1 cellular context compared by ENCODE assay signal in the genomic region with DNA sequence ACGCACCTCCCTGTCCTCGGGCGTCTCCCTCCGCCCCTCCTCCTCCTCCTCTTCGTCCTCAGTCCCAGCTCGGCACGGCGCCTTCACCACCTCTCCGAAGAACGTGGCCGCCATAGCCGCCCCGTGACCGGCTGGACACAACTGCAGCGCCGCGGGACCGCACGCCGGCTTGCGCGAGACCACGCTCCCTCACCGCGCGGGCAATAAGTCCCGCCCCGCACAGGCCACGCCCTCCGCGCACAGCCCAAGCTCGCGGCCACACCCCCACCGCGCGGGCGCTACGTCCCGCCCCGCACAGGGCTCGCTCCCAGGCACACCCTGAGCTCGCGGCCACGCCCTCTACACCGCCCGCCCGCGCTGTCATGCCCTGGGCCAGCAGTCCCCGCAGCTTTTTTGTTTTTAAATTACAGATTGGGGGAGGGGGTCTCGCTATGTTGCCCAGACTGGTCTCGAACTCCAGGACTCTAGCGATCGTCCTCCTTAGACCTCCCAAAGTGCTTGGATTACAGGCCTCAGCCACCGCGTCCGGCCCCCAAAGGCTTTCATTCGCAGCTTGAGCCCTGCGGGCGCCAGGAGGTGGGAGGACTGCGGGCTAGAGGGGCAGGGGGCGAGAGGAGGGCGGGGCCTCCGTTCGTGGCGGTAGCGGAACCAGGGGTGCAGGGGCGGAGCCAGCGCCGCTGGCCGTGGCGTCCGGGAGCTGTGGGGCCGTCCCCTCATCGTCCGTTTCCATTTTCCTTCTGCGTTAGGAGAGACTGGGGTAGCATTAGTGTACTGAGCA.
TF ChIP-seq lines count a peak whose summit lies in the region.

A gene with protein sequence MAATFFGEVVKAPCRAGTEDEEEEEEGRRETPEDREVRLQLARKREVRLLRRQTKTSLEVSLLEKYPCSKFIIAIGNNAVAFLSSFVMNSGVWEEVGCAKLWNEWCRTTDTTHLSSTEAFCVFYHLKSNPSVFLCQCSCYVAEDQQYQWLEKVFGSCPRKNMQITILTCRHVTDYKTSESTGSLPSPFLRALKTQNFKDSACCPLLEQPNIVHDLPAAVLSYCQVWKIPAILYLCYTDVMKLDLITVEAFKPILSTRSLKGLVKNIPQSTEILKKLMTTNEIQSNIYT (minus strand): TSS at position 180 of the 778 bp plus-strand sequence. CDS start 66 bp downstream, at position 114.

TF ChIP-seq in HEK293, 187 proteins besides CTCF, POLR2A, EP300 and RAD21 (continued from another document and continues in another):
- TF ChIP-seq, protein P1, sequence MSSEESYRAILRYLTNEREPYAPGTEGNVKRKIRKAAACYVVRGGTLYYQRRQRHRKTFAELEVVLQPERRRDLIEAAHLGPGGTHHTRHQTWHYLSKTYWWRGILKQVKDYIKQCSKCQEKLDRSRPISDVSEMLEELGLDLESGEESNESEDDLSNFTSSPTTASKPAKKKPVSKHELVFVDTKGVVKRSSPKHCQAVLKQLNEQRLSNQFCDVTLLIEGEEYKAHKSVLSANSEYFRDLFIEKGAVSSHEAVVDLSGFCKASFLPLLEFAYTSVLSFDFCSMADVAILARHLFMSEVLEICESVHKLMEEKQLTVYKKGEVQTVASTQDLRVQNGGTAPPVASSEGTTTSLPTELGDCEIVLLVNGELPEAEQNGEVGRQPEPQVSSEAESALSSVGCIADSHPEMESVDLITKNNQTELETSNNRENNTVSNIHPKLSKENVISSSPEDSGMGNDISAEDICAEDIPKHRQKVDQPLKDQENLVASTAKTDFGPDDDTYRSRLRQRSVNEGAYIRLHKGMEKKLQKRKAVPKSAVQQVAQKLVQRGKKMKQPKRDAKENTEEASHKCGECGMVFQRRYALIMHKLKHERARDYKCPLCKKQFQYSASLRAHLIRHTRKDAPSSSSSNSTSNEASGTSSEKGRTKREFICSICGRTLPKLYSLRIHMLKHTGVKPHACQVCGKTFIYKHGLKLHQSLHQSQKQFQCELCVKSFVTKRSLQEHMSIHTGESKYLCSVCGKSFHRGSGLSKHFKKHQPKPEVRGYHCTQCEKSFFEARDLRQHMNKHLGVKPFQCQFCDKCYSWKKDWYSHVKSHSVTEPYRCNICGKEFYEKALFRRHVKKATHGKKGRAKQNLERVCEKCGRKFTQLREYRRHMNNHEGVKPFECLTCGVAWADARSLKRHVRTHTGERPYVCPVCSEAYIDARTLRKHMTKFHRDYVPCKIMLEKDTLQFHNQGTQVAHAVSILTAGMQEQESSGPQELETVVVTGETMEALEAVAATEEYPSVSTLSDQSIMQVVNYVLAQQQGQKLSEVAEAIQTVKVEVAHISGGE (tag by site-specific recombination; conservative IDR thresholded peaks at IDR 0.05; ENCODE audit: low read depth): peak; percentile 41
- TF ChIP-seq ZXDB (tag by site-specific recombination; IDR thresholded peaks at IDR 0.05) (peak; percentile 89), ZNF391 (tag by site-specific recombination; IDR thresholded peaks at IDR 0.05; ENCODE audit: borderline replicate concordance, low read depth) (peak; percentile 87; the same call in 1 of the 2 replicates), ZNF394 (tag by site-specific recombination; IDR thresholded peaks at IDR 0.05; ENCODE audit: borderline replicate concordance) (peak; percentile 69; the same call in 1 of the 2 replicates), ZNF830 (tag by site-specific recombination; IDR thresholded peaks at IDR 0.05; ENCODE audit: low read depth) (no peak), ZNF561 (tag by site-specific recombination; IDR thresholded peaks at IDR 0.05; ENCODE audit: borderline replicate concordance) (peak; percentile 96), ZNF629 (tag by site-specific recombination; IDR thresholded peaks at IDR 0.05) (peak; percentile 72), ZFP37 (tag by site-specific recombination; IDR thresholded peaks at IDR 0.05) (peak; percentile 97), ZBTB48 (tag by site-specific recombination; IDR thresholded peaks at IDR 0.05) (peak; percentile 87), SP3 (tag by site-specific recombination; IDR thresholded peaks at IDR 0.05) (peak; percentile 95), KLF7 (tag by site-specific recombination; IDR thresholded peaks at IDR 0.05; ENCODE audit: borderline replicate concordance) (peak; percentile 88), ZNF792 (tag by site-specific recombination; IDR thresholded peaks at IDR 0.05) (no peak), YY1 (tag by site-specific recombination; IDR thresholded peaks at IDR 0.05) (peak; percentile 91), ZNF610 (tag by site-specific recombination; IDR thresholded peaks at IDR 0.05; ENCODE audit: borderline replicate concordance) (peak; percentile 79; the same call in 1 of the 2 replicates), ZNF184 (tag by site-specific recombination; IDR thresholded peaks at IDR 0.05) (peak; percentile 63; the same call in 1 of the 2 replicates), ZNF121 (tag by site-specific recombination; IDR thresholded peaks at IDR 0.05) (peak; percentile 99), ZNF324 (tag by site-specific recombination; IDR thresholded peaks at IDR 0.05) (peak; percentile 14), ZNF2 (tag by site-specific recombination; IDR thresholded peaks at IDR 0.05) (peak; percentile 84; the same call in 1 of the 2 replicates), BCL11A (tag by site-specific recombination; IDR thresholded peaks at IDR 0.05; ENCODE audit: low read depth) (peak; percentile 47; the same call in 1 of the 2 replicates), OSR2 (tag by site-specific recombination; IDR thresholded peaks at IDR 0.05) (peak; percentile 73), GLIS1 (tag by site-specific recombination; IDR thresholded peaks at IDR 0.05) (peak; percentile 94), ZNF544 (tag by site-specific recombination; IDR thresholded peaks at IDR 0.05) (no peak), KLF16 (tag by site-specific recombination; IDR thresholded peaks at IDR 0.05) (peak; percentile 97), KLF10 (tag by site-specific recombination; IDR thresholded peaks at IDR 0.05) (peak; percentile 98), KLF8 (tag by site-specific recombination; IDR thresholded peaks at IDR 0.05) (peak; percentile 100), KLF9 (tag by site-specific recombination; IDR thresholded peaks at IDR 0.05; ENCODE audit: low read depth) (peak; percentile 99), ZNF621 (tag by site-specific recombination; IDR thresholded peaks at IDR 0.05) (no peak), ZSCAN16 (tag by site-specific recombination; IDR thresholded peaks at IDR 0.05) (peak; percentile 97), ZNF585B (tag by site-specific recombination; IDR thresholded peaks at IDR 0.05) (no peak), TRIM28 (IDR thresholded peaks at IDR 0.05; ENCODE audit: borderline replicate concordance, low read length) (peak; percentile 77), ZNF24 (tag by site-specific recombination; IDR thresholded peaks at IDR 0.05) (0 out of 2 replicates have a peak, but pooled peaks have one; percentile 59), ZNF341 (tag by site-specific recombination; IDR thresholded peaks at IDR 0.05; ENCODE audit: low read depth) (peak; percentile 66; the same call in 1 of the 2 replicates), ZBTB7A (tag by site-specific recombination; IDR thresholded peaks at IDR 0.05; ENCODE audit: low read depth) (0 out of 2 replicates have a peak, but pooled peaks have one; percentile 57), ZSCAN30 (tag by site-specific recombination; IDR thresholded peaks at IDR 0.05) (0 out of 2 replicates have a peak, but pooled peaks have one; percentile 11), GLI4 (tag by site-specific recombination; IDR thresholded peaks at IDR 0.05) (peak; percentile 89), ZSCAN23 (tag by site-specific recombination; IDR thresholded peaks at IDR 0.05) (peak; percentile 94), ZNF654 (tag by site-specific recombination; IDR thresholded peaks at IDR 0.05; ENCODE audit: low read depth) (no peak), REPIN1 (tag by site-specific recombination; IDR thresholded peaks at IDR 0.05; ENCODE audit: low read depth) (peak; percentile 80; the same call in 1 of the 2 replicates), EGR2 (tag by site-specific recombination; IDR thresholded peaks at IDR 0.05; ENCODE audit: low read depth) (peak; percentile 80)
- TF ChIP-seq, protein P2, sequence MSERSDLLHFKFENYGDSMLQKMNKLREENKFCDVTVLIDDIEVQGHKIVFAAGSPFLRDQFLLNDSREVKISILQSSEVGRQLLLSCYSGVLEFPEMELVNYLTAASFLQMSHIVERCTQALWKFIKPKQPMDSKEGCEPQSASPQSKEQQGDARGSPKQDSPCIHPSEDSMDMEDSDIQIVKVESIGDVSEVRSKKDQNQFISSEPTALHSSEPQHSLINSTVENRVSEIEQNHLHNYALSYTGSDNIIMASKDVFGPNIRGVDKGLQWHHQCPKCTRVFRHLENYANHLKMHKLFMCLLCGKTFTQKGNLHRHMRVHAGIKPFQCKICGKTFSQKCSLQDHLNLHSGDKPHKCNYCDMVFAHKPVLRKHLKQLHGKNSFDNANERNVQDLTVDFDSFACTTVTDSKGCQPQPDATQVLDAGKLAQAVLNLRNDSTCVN (tag by site-specific recombination; optimal IDR thresholded peaks at IDR 0.05): peak; percentile 100
- TF ChIP-seq, protein P3, sequence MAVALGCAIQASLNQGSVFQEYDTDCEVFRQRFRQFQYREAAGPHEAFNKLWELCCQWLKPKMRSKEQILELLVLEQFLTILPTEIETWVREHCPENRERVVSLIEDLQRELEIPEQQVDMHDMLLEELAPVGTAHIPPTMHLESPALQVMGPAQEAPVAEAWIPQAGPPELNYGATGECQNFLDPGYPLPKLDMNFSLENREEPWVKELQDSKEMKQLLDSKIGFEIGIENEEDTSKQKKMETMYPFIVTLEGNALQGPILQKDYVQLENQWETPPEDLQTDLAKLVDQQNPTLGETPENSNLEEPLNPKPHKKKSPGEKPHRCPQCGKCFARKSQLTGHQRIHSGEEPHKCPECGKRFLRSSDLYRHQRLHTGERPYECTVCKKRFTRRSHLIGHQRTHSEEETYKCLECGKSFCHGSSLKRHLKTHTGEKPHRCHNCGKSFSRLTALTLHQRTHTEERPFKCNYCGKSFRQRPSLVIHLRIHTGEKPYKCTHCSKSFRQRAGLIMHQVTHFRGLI (tag by site-specific recombination; IDR thresholded peaks at IDR 0.05): peak; percentile 55; the same call in 1 of the 2 replicates
- TF ChIP-seq, protein P4, sequence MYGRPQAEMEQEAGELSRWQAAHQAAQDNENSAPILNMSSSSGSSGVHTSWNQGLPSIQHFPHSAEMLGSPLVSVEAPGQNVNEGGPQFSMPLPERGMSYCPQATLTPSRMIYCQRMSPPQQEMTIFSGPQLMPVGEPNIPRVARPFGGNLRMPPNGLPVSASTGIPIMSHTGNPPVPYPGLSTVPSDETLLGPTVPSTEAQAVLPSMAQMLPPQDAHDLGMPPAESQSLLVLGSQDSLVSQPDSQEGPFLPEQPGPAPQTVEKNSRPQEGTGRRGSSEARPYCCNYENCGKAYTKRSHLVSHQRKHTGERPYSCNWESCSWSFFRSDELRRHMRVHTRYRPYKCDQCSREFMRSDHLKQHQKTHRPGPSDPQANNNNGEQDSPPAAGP (tag by site-specific recombination; IDR thresholded peaks at IDR 0.05): peak; percentile 94
- TF ChIP-seq, protein P5, sequence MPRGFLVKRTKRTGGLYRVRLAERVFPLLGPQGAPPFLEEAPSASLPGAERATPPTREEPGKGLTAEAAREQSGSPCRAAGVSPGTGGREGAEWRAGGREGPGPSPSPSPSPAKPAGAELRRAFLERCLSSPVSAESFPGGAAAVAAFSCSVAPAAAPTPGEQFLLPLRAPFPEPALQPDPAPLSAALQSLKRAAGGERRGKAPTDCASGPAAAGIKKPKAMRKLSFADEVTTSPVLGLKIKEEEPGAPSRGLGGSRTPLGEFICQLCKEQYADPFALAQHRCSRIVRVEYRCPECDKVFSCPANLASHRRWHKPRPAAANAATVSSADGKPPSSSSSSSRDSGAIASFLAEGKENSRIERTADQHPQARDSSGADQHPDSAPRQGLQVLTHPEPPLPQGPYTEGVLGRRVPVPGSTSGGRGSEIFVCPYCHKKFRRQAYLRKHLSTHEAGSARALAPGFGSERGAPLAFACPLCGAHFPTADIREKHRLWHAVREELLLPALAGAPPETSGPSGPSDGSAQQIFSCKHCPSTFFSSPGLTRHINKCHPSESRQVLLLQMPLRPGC (tag by site-specific recombination; IDR thresholded peaks at IDR 0.05): peak; percentile 79
- TF ChIP-seq, protein P6, sequence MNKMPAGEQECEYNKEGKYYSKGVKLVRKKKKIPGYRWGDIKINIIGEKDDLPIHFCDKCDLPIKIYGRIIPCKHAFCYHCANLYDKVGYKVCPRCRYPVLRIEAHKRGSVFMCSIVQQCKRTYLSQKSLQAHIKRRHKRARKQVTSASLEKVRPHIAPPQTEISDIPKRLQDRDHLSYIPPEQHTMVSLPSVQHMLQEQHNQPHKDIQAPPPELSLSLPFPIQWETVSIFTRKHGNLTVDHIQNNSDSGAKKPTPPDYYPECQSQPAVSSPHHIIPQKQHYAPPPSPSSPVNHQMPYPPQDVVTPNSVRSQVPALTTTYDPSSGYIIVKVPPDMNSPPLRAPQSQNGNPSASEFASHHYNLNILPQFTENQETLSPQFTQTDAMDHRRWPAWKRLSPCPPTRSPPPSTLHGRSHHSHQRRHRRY (tag by site-specific recombination; IDR thresholded peaks at IDR 0.05): 0 out of 2 replicates have a peak, but pooled peaks have one; percentile 37
- TF ChIP-seq, protein P7, sequence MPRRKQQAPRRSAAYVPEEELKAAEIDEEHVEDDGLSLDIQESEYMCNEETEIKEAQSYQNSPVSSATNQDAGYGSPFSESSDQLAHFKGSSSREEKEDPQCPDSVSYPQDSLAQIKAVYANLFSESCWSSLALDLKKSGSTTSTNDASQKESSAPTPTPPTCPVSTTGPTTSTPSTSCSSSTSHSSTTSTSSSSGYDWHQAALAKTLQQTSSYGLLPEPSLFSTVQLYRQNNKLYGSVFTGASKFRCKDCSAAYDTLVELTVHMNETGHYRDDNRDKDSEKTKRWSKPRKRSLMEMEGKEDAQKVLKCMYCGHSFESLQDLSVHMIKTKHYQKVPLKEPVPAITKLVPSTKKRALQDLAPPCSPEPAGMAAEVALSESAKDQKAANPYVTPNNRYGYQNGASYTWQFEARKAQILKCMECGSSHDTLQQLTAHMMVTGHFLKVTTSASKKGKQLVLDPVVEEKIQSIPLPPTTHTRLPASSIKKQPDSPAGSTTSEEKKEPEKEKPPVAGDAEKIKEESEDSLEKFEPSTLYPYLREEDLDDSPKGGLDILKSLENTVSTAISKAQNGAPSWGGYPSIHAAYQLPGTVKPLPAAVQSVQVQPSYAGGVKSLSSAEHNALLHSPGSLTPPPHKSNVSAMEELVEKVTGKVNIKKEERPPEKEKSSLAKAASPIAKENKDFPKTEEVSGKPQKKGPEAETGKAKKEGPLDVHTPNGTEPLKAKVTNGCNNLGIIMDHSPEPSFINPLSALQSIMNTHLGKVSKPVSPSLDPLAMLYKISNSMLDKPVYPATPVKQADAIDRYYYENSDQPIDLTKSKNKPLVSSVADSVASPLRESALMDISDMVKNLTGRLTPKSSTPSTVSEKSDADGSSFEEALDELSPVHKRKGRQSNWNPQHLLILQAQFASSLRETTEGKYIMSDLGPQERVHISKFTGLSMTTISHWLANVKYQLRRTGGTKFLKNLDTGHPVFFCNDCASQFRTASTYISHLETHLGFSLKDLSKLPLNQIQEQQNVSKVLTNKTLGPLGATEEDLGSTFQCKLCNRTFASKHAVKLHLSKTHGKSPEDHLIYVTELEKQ (tag by site-specific recombination; IDR thresholded peaks at IDR 0.05; ENCODE audit: borderline replicate concordance): no peak
